8 cellular contexts compared by ENCODE assay signal in genomic region chr1:71093938-71094337, GRCh38. TPM values are rescaled to one million over a fixed set of nuclear protein-coding genes. Genes with fewer than 3 reads are reported as not detected.
A peak's percentile ranks its signal among the peaks of the same experiment; 100 is the strongest.
DNase-seq lines count a peak whose midpoint lies in the region; ATAC-seq, FAIRE-seq and TF ChIP-seq lines count a peak whose summit lies in the region.

No MANE protein-coding gene starts in this region.

- no peaks in the 10 kb centered on the region for H3K9me1 ChIP-seq in endothelial cell of umbilical vein (replicated peaks; ENCODE audit: control insufficient read depth, extremely low read depth, insufficient read depth, low read length)

- no peak overlapping the region for H2AFZ ChIP-seq in OCI-LY3 (ENCODE audit: low read depth, low read length)
- H2AFZ ChIP-seq in endothelial cell of umbilical vein (ENCODE audit: low read depth, low read length): no peak overlapping the region

- no peaks in the 10 kb centered on the region for H3K9me3 ChIP-seq in OCI-LY3 (ENCODE audit: insufficient read depth, low read length)
- H3K9me3 ChIP-seq in endothelial cell of umbilical vein (replicated peaks; ENCODE audit: control insufficient read depth, insufficient read depth, low read length): no peaks in the 10 kb centered on the region
- H3K9me3 ChIP-seq in transverse colon: no peaks in the 10 kb centered on the region

- H3K36me3 ChIP-seq in OCI-LY3 (replicated peaks; ENCODE audit: low read depth, low read length): no peaks in the 10 kb centered on the region
- H3K36me3 ChIP-seq in endothelial cell of umbilical vein (ENCODE audit: control insufficient read depth in 2 of 2, extremely low read depth in 1 of 2, insufficient read depth in 2 of 2, low read length in 2 of 2): no peaks in the 10 kb centered on the region
- H3K36me3 ChIP-seq in transverse colon: no peaks in the 10 kb centered on the region

- no peak for ATAC-seq in GM18907 (IDR thresholded peaks at IDR 0.05; ENCODE audit: unreplicated experiment)

- FAIRE-seq in endothelial cell of umbilical vein (lab: Jason Lieb, UNC) (peak; percentile 18), GM12892 (lab: Jason Lieb, UNC) (no peak)

- H3K4me1 ChIP-seq in OCI-LY3 (ENCODE audit: low read length) (no peaks in the 10 kb centered on the region), endothelial cell of umbilical vein (ENCODE audit: control insufficient read depth, extremely low read depth, insufficient read depth, low read length) (no peaks in the 10 kb centered on the region), transverse colon (peaks cover 0 to 34% (median 17%) of the 10 kb centered on the region in 4 donors)

- no peaks in the 10 kb centered on the region for H3K9me3 Mint-ChIP-seq in activated CD4-positive, alpha-beta T cell treated with anti-CD3 and anti-CD28 coated beads, Interleukin-2, amount 10 ng/mL, durations not matched to agents 24 days and 14 days

- H3K4me3 Mint-ChIP-seq in activated CD4-positive, alpha-beta T cell treated with anti-CD3 and anti-CD28 coated beads, Interleukin-2, amount 10 ng/mL, durations not matched to agents 24 days and 14 days: no peak overlapping the region

- H3K4me3 ChIP-seq in OCI-LY3 (ENCODE audit: low read length) (no peak overlapping the region), endothelial cell of umbilical vein (replicated peaks in 1 of 3; ENCODE audit: insufficient read depth in 1 of 3, low read depth in 1 of 3, low read length in 3 of 3) (no peak overlapping the region), transverse colon (no peak overlapping the region)

- no peaks in the 10 kb centered on the region for H4K20me1 ChIP-seq in OCI-LY3 (ENCODE audit: insufficient read depth, low read length)
- no peaks in the 10 kb centered on the region for H4K20me1 ChIP-seq in endothelial cell of umbilical vein (replicated peaks; ENCODE audit: control insufficient read depth, extremely low read depth, insufficient read depth, low read length)

- H3K27ac ChIP-seq in OCI-LY3 (ENCODE audit: low read length) (no peak overlapping the region), endothelial cell of umbilical vein (ENCODE audit: insufficient read depth, low read depth, low read length) (no peak overlapping the region), transverse colon (no peak overlapping the region)

- H3K27me3 ChIP-seq in OCI-LY3 (ENCODE audit: low read depth, low read length): no peaks in the 10 kb centered on the region
- H3K27me3 ChIP-seq in endothelial cell of umbilical vein (ENCODE audit: control insufficient read depth in 2 of 2, insufficient read depth in 2 of 2, low read length in 2 of 2): peaks cover 0 to 2% of the 10 kb centered on the region in 2 experiments
- no peaks in the 10 kb centered on the region for H3K27me3 ChIP-seq in transverse colon

- in situ Hi-C loops in transverse colon (cut with MboI; ENCODE audit: low pct_ligation_motif_present in 1 of 4, low pct_unique_long_range_greater_than_20kb in 1 of 4, low sequenced_read_pairs in 3 of 4): no loop called here

- no peak overlapping the region for H3K27ac Mint-ChIP-seq in activated CD4-positive, alpha-beta T cell treated with anti-CD3 and anti-CD28 coated beads, Interleukin-2, amount 10 ng/mL, durations not matched to agents 24 days and 14 days

- peak; percentile 30 for TF ChIP-seq CTCF in OCI-LY3 (IDR thresholded peaks at IDR 0.05; ENCODE audit: low read depth, low read length)
- peak in 1 of 2 donors; percentile 9 for TF ChIP-seq CTCF in endothelial cell of umbilical vein (IDR thresholded peaks at IDR 0.05; ENCODE audit: extremely low read depth in 1 of 2, insufficient read depth in 1 of 2, low read depth in 1 of 2, low read length in 2 of 2)
- TF ChIP-seq CTCF in transverse colon (IDR thresholded peaks at IDR 0.05): peak; percentile 33 to 59 (median 51)

- DNase-seq in SIG-M5 treated with dmso at 0.1 percent for 504 hours (lab: John Stamatoyannopoulos, UW; ENCODE audit: unreplicated experiment): peak; percentile 7
- DNase-seq in SIG-M5 (lab: John Stamatoyannopoulos, UW): no peak
- DNase-seq in endothelial cell of umbilical vein (ENCODE audit: low read depth, low spot score): peak; percentile 31
- DNase-seq in transverse colon: no peak
- DNase-seq in activated CD4-positive, alpha-beta T cell treated with anti-CD3 and anti-CD28 coated beads, Interleukin-2, amount 10 ng/mL, durations not matched to agents 24 days and 14 days: no peak
- no peak for DNase-seq in GM12892 (ENCODE audit: insufficient read length)

- TF ChIP-seq POLR2A in endothelial cell of umbilical vein (IDR thresholded peaks at IDR 0.05; ENCODE audit: low read depth, low read length) (no peak), transverse colon (IDR thresholded peaks at IDR 0.05) (no peak), GM12892 (IDR thresholded peaks at IDR 0.05; ENCODE audit: low read depth, low read length) (no peak)

- no peak for TF ChIP-seq EP300 in transverse colon (IDR thresholded peaks at IDR 0.05; ENCODE audit: low read depth)

- H3K27me3 Mint-ChIP-seq in activated CD4-positive, alpha-beta T cell treated with anti-CD3 and anti-CD28 coated beads, Interleukin-2, amount 10 ng/mL, durations not matched to agents 24 days and 14 days: peaks cover 3% of the 10 kb centered on the region

- WGBS in transverse colon (ENCODE audit: low coverage in 1 of 2), 2 donors: 25 to 62% methylated on average over 1 of the region's 1 CpG

- no TSS peak for BruUV-seq in endothelial cell of umbilical vein (replicated peaks; lab: Mats Ljungman, UMichigan)

- dilution Hi-C loops in endothelial cell of umbilical vein (cut with MboI; ENCODE audit: extremely low pct_ligation_motif_present, low sequenced_read_pairs): no loop called here

- POLR2A ChIA-PET in endothelial cell of umbilical vein (lab: Charles Lee): no interaction called here

- H3K36me3 Mint-ChIP-seq in activated CD4-positive, alpha-beta T cell treated with anti-CD3 and anti-CD28 coated beads, Interleukin-2, amount 10 ng/mL, durations not matched to agents 24 days and 14 days (ENCODE audit: low read depth): no peaks in the 10 kb centered on the region

- CTCF ChIA-PET in endothelial cell of umbilical vein (lab: Charles Lee): interaction anchor here (0.7 to 1.7 kb wide), 6 partner anchors 10 to 1090 kb away, joined by 3 to 16 read pairs (median 4); no protein-coding TSS in a partner anchor

- H3K79me2 ChIP-seq in OCI-LY3 (ENCODE audit: low read length) (no peaks in the 10 kb centered on the region), endothelial cell of umbilical vein (ENCODE audit: control insufficient read depth, insufficient read depth, low read length) (no peaks in the 10 kb centered on the region)

- H3K4me1 Mint-ChIP-seq in activated CD4-positive, alpha-beta T cell treated with anti-CD3 and anti-CD28 coated beads, Interleukin-2, amount 10 ng/mL, durations not matched to agents 24 days and 14 days: no peaks in the 10 kb centered on the region

- intact Hi-C loops in endothelial cell of umbilical vein (cut with micrococcal nuclease): loop anchor here (1.0 to 5.0 kb wide), 3 partner anchors 428 to 1753 kb away; no protein-coding TSS in a partner anchor
- intact Hi-C loops in transverse colon (cut with DNase I; ENCODE audit: low total_unique reads): no loop called here
- intact Hi-C loops in activated CD4-positive, alpha-beta T cell treated with anti-CD3 and anti-CD28 coated beads, Interleukin-2, amount 10 ng/mL, durations not matched to agents 24 days and 14 days (cut with micrococcal nuclease): no loop called here

- H3K4me2 ChIP-seq in OCI-LY3 (ENCODE audit: low read length): no peak overlapping the region
- no peak overlapping the region for H3K4me2 ChIP-seq in endothelial cell of umbilical vein (ENCODE audit: insufficient read depth, low read length)

- H3K9ac ChIP-seq in OCI-LY3 (ENCODE audit: low read length) (no peak overlapping the region), endothelial cell of umbilical vein (replicated peaks; ENCODE audit: extremely low read depth, insufficient read depth, low read length) (no peak overlapping the region)

TF ChIP-seq in endothelial cell of umbilical vein, 7 proteins besides CTCF, POLR2A, EP300 and RAD21 (continues in another document):
- TF ChIP-seq, protein P1, sequence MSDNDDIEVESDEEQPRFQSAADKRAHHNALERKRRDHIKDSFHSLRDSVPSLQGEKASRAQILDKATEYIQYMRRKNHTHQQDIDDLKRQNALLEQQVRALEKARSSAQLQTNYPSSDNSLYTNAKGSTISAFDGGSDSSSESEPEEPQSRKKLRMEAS (IDR thresholded peaks at IDR 0.05; ENCODE audit: insufficient read depth, insufficient read length): no peak
- TF ChIP-seq POLR2AphosphoS5 (IDR thresholded peaks at IDR 0.05; ENCODE audit: insufficient read depth, low read depth, low read length): no peak
- no peak for TF ChIP-seq FOS (IDR thresholded peaks at IDR 0.05; ENCODE audit: borderline replicate concordance, insufficient read depth, low read length)
- TF ChIP-seq EZH2 (IDR thresholded peaks at IDR 0.05; ENCODE audit: borderline replicate concordance, low read depth, low read length, severe bottlenecking): no peak

RNA-seq across cellular contexts. Expression of gene ZRANB2, which starts 13.1 kb away (rescaled TPM):
- total RNA-seq in endothelial cell of umbilical vein: 77.9 and 84.1 TPM in 2 replicates
- 18.9 and 23.6 TPM in 2 replicates for polyA plus RNA-seq in endothelial cell of umbilical vein
- 31.4 and 31.8 TPM in 2 replicates for polyA plus RNA-seq in endothelial cell of umbilical vein (2011; cell fraction: cytosol; rRNA removed)
- 143 and 287 TPM in 2 replicates for polyA plus RNA-seq in endothelial cell of umbilical vein (2011; cell fraction: nucleus; rRNA removed)
- 54.4 and 73.1 TPM in 2 replicates for polyA plus RNA-seq in endothelial cell of umbilical vein (2012)
- 16.1 and 23.5 TPM in 2 replicates for polyA minus RNA-seq in endothelial cell of umbilical vein
- 11.6 TPM for polyA minus RNA-seq in endothelial cell of umbilical vein (2011; cell fraction: cytosol; rRNA and poly(A)+ RNA removed)
- polyA minus RNA-seq in endothelial cell of umbilical vein (2011; cell fraction: nucleus; rRNA and poly(A)+ RNA removed): 51.8 and 84.4 TPM in 2 replicates
- total RNA-seq in transverse colon: 100 to 1,000 TPM in 3 of 4 donors, 10 to 100 TPM in 1; 90.9 to 352 (median 187) TPM
- 150 and 154 TPM in 2 replicates for total RNA-seq in activated CD4-positive, alpha-beta T cell treated with anti-CD3 and anti-CD28 coated beads, Interleukin-2, amount 10 ng/mL, durations not matched to agents 24 days and 14 days
- polyA plus RNA-seq in GM12892 (2012; ENCODE audit: missing spikeins): 116 TPM

RNA-seq across cellular contexts. Expression of gene PTGER3, which starts 46.3 kb away (rescaled TPM):
- total RNA-seq in endothelial cell of umbilical vein: not detected in 2 replicates
- polyA plus RNA-seq in endothelial cell of umbilical vein: 0.01 TPM in 1 of 2 replicates, not detected in the other
- not detected in 2 replicates for polyA plus RNA-seq in endothelial cell of umbilical vein (2011; cell fraction: cytosol; rRNA removed)
- 0.01 and 0.07 TPM in 2 replicates for polyA plus RNA-seq in endothelial cell of umbilical vein (2011; cell fraction: nucleus; rRNA removed)
- not detected in 2 replicates for polyA plus RNA-seq in endothelial cell of umbilical vein (2012)
- polyA minus RNA-seq in endothelial cell of umbilical vein: not detected in 2 replicates
- polyA minus RNA-seq in endothelial cell of umbilical vein (2011; cell fraction: cytosol; rRNA and poly(A)+ RNA removed): not detected
- not detected in 2 replicates for polyA minus RNA-seq in endothelial cell of umbilical vein (2011; cell fraction: nucleus; rRNA and poly(A)+ RNA removed)
- 10 to 100 TPM in 3 of 4 donors, 1 to 10 TPM in 1; 4.8 to 37.0 (median 18.5) TPM for total RNA-seq in transverse colon
- total RNA-seq in activated CD4-positive, alpha-beta T cell treated with anti-CD3 and anti-CD28 coated beads, Interleukin-2, amount 10 ng/mL, durations not matched to agents 24 days and 14 days: 0.26 and 0.62 TPM in 2 replicates
- 0.04 TPM for polyA plus RNA-seq in GM12892 (2012; ENCODE audit: missing spikeins)

Comparison
In these comparisons a context has a peak if more than half of its experiments do, and no peak if none do; other contexts are left out.
1. DNase-seq: peak in SIG-M5 treated with dmso at 0.1 percent for 504 hours (single experiment) and endothelial cell of umbilical vein (single experiment); none in SIG-M5 (single experiment), transverse colon (single experiment), activated CD4-positive, alpha-beta T cell treated with anti-CD3 and anti-CD28 coated beads, Interleukin-2, amount 10 ng/mL, durations not matched to agents 24 days and 14 days (single experiment) and GM12892 (single experiment).